17 cellular contexts compared by ENCODE assay signal in genomic region chr6:56378507-56378906, GRCh38.
DNase-seq lines count a peak whose midpoint lies in the region; TF ChIP-seq lines count a peak whose summit lies in the region.
"Had no signal": no experiment of that assay in that cellular context is flagged by ENCODE, and none has a peak within 500 bp of the region (broad histone marks: within the 10 kb centered on the region; RNA-seq: fewer than 3 reads in every experiment).

No MANE protein-coding gene starts in this region.

- H3K4me2 ChIP-seq in hepatocyte (no peak overlapping the region), neuronal stem cell (ENCODE audit: insufficient read depth, low read length, poor library complexity, severe bottlenecking) (no peak overlapping the region)
- H3K4me2 ChIP-seq: A549 had no signal

- H3K4me1 ChIP-seq in hepatocyte (ENCODE audit: insufficient read depth) (peaks cover 4% of the 10 kb centered on the region), neuronal stem cell (ENCODE audit: control insufficient read depth in 2 of 2, insufficient read depth in 1 of 2, low read depth in 1 of 2, low read length in 2 of 2) (no peaks in the 10 kb centered on the region)
- H3K4me1 ChIP-seq: A549 had no signal

- no peaks in the 10 kb centered on the region for H3K9me3 Mint-ChIP-seq in MCF 10A (ENCODE audit: unreplicated experiment)
- H3K9me3 Mint-ChIP-seq in activated naive CD4-positive, alpha-beta T cell treated with anti-CD3 and anti-CD28 coated beads for 36 hours: no peaks in the 10 kb centered on the region

- peaks cover 31% of the 10 kb centered on the region for H3K4me1 Mint-ChIP-seq in MCF 10A (ENCODE audit: insufficient read depth, unreplicated experiment)
- H3K4me1 Mint-ChIP-seq in activated naive CD4-positive, alpha-beta T cell treated with anti-CD3 and anti-CD28 coated beads for 36 hours (ENCODE audit: low read depth): no peaks in the 10 kb centered on the region
- H3K4me1 Mint-ChIP-seq: B cell had no signal

- CTCF ChIA-PET in MCF 10A (lab: Yijun Ruan, JAX): interaction anchor here (1.2 to 2.7 kb wide), 3 partner anchors 8 to 64 kb away, joined by 3 to 11 read pairs (median 4); no protein-coding TSS in a partner anchor
- CTCF ChIA-PET in activated naive CD4-positive, alpha-beta T cell treated with anti-CD3 and anti-CD28 coated beads for 36 hours (lab: Charles Lee): interaction anchor here (0.6 kb wide), 1 partner anchor 602 kb away, joined by 3 read pairs; no protein-coding TSS in a partner anchor

- no peak overlapping the region for H2BK15ac ChIP-seq in neuronal stem cell (ENCODE audit: low read length)

- WGBS in hepatocyte (ENCODE audit: low lambda C conversion rate, missing lambda C conversion rate): 90% methylated on average over 4 of the region's 4 CpGs
- no CpG with 5 or more reads among the region's 4 CpGs for WGBS in neuronal stem cell (ENCODE audit: extremely low coverage in 2 of 2, insufficient read length in 2 of 2, insufficient replicate concordance in 1 of 2), 2 donors

- TF ChIP-seq CTCF in MCF 10A (IDR thresholded peaks at IDR 0.05; ENCODE audit: unreplicated experiment) (no peak), hepatocyte (IDR thresholded peaks at IDR 0.05; ENCODE audit: poor library complexity) (no peak)

- no peak overlapping the region for H3K23ac ChIP-seq in neuronal stem cell (ENCODE audit: low read depth, low read length, poor library complexity)

- no peak for DNase-seq in MCF 10A (ENCODE audit: unreplicated experiment)
- no peak for DNase-seq in hepatocyte (ENCODE audit: low spot score)
- no peak for DNase-seq in stimulated activated CD4-positive, alpha-beta T cell treated with anti-CD3 and anti-CD28 coated beads, Interleukin-4, amount 100 ng/mL, for 4 hours
- DNase-seq in neuronal stem cell (ENCODE audit: low spot score): no peak
- no peak for DNase-seq in activated naive CD4-positive, alpha-beta T cell treated with anti-CD3 and anti-CD28 coated beads for 36 hours
- DNase-seq in OCI-M2 (lab: John Stamatoyannopoulos, UW; ENCODE audit: unreplicated experiment): no peak
- DNase-seq: DMS53, GF-D8, Karpas-422, NCI-H1417, NCI-H187, NCI-H748 treated with DMSO at 0.1 percent for 48 hours, SJCRH30 had no signal

- H3K9ac ChIP-seq in neuronal stem cell (ENCODE audit: low read depth, low read length, poor library complexity): no peak overlapping the region

- no peaks in the 10 kb centered on the region for H3K9me2 ChIP-seq in hepatocyte (replicated peaks; ENCODE audit: insufficient read depth)

- no peak overlapping the region for H3K4ac ChIP-seq in neuronal stem cell (ENCODE audit: low read length)

- H3K79me1 ChIP-seq in neuronal stem cell (ENCODE audit: low read depth, low read length): no peaks in the 10 kb centered on the region

- no peaks in the 10 kb centered on the region for H3K36me3 ChIP-seq in hepatocyte (replicated peaks; ENCODE audit: insufficient read depth, low read depth)
- peaks cover 0 to 2% of the 10 kb centered on the region in 2 donors for H3K36me3 ChIP-seq in neuronal stem cell (replicated peaks in 1 of 2; ENCODE audit: control insufficient read depth in 2 of 2, insufficient read depth in 2 of 2, low read length in 2 of 2)
- H3K36me3 ChIP-seq: SJCRH30 had no signal

- H3K27ac ChIP-seq in hepatocyte (peak overlapping the region; percentile 16), skin epidermis (peak overlapping the region in 13 of 21 experiments; percentile 4 to 61 (median 27)), neuronal stem cell (replicated peaks; ENCODE audit: low read length) (no peak overlapping the region)
- H3K27ac ChIP-seq: A549, SJCRH30 had no signal

- H4K8ac ChIP-seq in neuronal stem cell (ENCODE audit: low read depth, low read length): no peak overlapping the region

- H3K4me3 ChIP-seq in hepatocyte: no peak overlapping the region
- H3K4me3 ChIP-seq in skin epidermis: no peak overlapping the region
- no peak overlapping the region for H3K4me3 ChIP-seq in neuronal stem cell (ENCODE audit: low read length in 2 of 2)
- H3K4me3 ChIP-seq: A549, SJCRH30 had no signal

- H4K91ac ChIP-seq in neuronal stem cell (ENCODE audit: low read depth, low read length, poor library complexity): no peak overlapping the region

- no peaks in the 10 kb centered on the region for H3K79me2 ChIP-seq in hepatocyte

- no peak overlapping the region for H2BK120ac ChIP-seq in neuronal stem cell (ENCODE audit: low read depth, low read length)

- H3K9me3 ChIP-seq in hepatocyte (ENCODE audit: low read depth) (no peaks in the 10 kb centered on the region), neuronal stem cell (replicated peaks in 1 of 2; ENCODE audit: control insufficient read depth in 2 of 2, insufficient read depth in 1 of 2, low read depth in 1 of 2, low read length in 2 of 2) (no peaks in the 10 kb centered on the region)
- H3K9me3 ChIP-seq: A549 had no signal

- no peak overlapping the region for H2AK5ac ChIP-seq in neuronal stem cell (ENCODE audit: low read depth, low read length)

- POLR2A ChIA-PET in MCF 10A (lab: Yijun Ruan, JAX): interaction anchor here (1.2 kb wide), 2 partner anchors 8 to 13 kb away, joined by 4 to 6 read pairs; no protein-coding TSS in a partner anchor

- no TSS peak for BruUV-seq in MCF 10A (replicated peaks; lab: Mats Ljungman, UMichigan)

- no peak overlapping the region for H2BK12ac ChIP-seq in neuronal stem cell (ENCODE audit: low read length)

- H3K18ac ChIP-seq in neuronal stem cell (ENCODE audit: low read length): no peak overlapping the region

- intact Hi-C loops in MCF 10A (cut with micrococcal nuclease): no loop called here
- intact Hi-C loops in activated naive CD4-positive, alpha-beta T cell treated with anti-CD3 and anti-CD28 coated beads for 36 hours (cut with micrococcal nuclease): no loop called here

- H3K27ac Mint-ChIP-seq in MCF 10A (ENCODE audit: low read depth, unreplicated experiment): peak overlapping the region; percentile 10
- H3K27ac Mint-ChIP-seq in activated naive CD4-positive, alpha-beta T cell treated with anti-CD3 and anti-CD28 coated beads for 36 hours: no peak overlapping the region
- H3K27ac Mint-ChIP-seq: B cell, CD14-positive monocyte had no signal

- H3K27me3 ChIP-seq in hepatocyte: no peaks in the 10 kb centered on the region
- no peaks in the 10 kb centered on the region for H3K27me3 ChIP-seq in neuronal stem cell (ENCODE audit: control insufficient read depth in 3 of 3, insufficient read depth in 3 of 3, low read depth in 1 of 3, low read length in 3 of 3)
- H3K27me3 ChIP-seq: SJCRH30 had no signal

- H3K4me3 Mint-ChIP-seq in MCF 10A (ENCODE audit: unreplicated experiment): no peak overlapping the region
- no peak overlapping the region for H3K4me3 Mint-ChIP-seq in activated naive CD4-positive, alpha-beta T cell treated with anti-CD3 and anti-CD28 coated beads for 36 hours
- H3K4me3 Mint-ChIP-seq: B cell, CD14-positive monocyte had no signal

- H3K27me3 Mint-ChIP-seq in MCF 10A (ENCODE audit: insufficient read depth, unreplicated experiment): no peaks in the 10 kb centered on the region
- peaks cover 3% of the 10 kb centered on the region for H3K27me3 Mint-ChIP-seq in activated naive CD4-positive, alpha-beta T cell treated with anti-CD3 and anti-CD28 coated beads for 36 hours (ENCODE audit: low read depth)
- H3K27me3 Mint-ChIP-seq: B cell had no signal

- H2BK5ac ChIP-seq in neuronal stem cell (ENCODE audit: low read length): no peak overlapping the region

- no peaks in the 10 kb centered on the region for H3K36me3 Mint-ChIP-seq in MCF 10A (ENCODE audit: insufficient read depth, unreplicated experiment)
- H3K36me3 Mint-ChIP-seq in activated naive CD4-positive, alpha-beta T cell treated with anti-CD3 and anti-CD28 coated beads for 36 hours (ENCODE audit: low read depth): no peaks in the 10 kb centered on the region

- H4K20me1 ChIP-seq in hepatocyte (ENCODE audit: insufficient read depth, poor library complexity, severe bottlenecking): no peaks in the 10 kb centered on the region

- H2AFZ ChIP-seq in hepatocyte (no peak overlapping the region), neuronal stem cell (ENCODE audit: low read length) (no peak overlapping the region)

- no peak overlapping the region for H3K14ac ChIP-seq in neuronal stem cell (ENCODE audit: low read length)
